Comparison of ENCODE assay signal across 1 cellular context in the genomic region with DNA sequence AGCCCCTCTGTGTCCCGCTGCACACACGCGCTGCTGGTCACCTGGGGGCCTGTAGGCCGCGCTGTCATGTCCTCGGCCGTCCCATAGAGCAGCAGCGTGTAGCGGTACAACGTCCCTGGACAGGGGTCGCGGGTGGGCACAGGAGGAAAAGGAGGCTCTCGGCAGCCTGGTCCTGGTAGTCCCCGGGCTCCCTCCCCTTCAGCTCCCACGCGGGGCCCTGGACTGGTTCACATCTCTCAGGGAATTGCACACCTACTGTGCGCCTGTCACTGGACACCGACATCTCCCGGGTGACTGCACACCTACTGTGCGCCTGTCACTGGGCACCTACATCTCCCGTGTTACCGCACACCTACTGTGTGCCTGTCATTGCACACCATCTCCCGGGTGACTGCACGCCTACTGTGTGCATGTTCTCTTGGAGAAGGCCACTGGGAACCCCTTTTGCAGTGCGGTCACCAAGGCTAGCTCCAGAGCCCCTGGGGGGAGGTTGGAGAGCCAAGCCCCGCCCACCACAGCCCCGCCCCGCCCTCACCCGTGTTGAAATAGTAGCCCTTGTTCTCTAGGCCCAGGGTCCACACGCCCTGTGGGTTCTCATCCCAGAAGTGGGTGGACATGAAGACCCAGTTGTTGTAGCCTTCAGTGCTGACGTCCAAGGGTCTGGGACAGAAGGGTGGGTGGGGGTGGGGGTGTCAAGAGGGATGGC.
A peak's percentile ranks its signal among the peaks of the same experiment; 100 is the strongest.
TF ChIP-seq lines count a peak whose summit lies in the region.

No MANE protein-coding gene starts in this region.

TF ChIP-seq in HepG2, 621 proteins besides CTCF, POLR2A, EP300 and RAD21 (continued from another document and continues in another):
- TF ChIP-seq, protein P1, sequence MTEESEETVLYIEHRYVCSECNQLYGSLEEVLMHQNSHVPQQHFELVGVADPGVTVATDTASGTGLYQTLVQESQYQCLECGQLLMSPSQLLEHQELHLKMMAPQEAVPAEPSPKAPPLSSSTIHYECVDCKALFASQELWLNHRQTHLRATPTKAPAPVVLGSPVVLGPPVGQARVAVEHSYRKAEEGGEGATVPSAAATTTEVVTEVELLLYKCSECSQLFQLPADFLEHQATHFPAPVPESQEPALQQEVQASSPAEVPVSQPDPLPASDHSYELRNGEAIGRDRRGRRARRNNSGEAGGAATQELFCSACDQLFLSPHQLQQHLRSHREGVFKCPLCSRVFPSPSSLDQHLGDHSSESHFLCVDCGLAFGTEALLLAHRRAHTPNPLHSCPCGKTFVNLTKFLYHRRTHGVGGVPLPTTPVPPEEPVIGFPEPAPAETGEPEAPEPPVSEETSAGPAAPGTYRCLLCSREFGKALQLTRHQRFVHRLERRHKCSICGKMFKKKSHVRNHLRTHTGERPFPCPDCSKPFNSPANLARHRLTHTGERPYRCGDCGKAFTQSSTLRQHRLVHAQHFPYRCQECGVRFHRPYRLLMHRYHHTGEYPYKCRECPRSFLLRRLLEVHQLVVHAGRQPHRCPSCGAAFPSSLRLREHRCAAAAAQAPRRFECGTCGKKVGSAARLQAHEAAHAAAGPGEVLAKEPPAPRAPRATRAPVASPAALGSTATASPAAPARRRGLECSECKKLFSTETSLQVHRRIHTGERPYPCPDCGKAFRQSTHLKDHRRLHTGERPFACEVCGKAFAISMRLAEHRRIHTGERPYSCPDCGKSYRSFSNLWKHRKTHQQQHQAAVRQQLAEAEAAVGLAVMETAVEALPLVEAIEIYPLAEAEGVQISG (CRISPR knock-in tag; IDR thresholded peaks at IDR 0.05), result no peak
- TF ChIP-seq RORA (CRISPR knock-in tag; IDR thresholded peaks at IDR 0.05), result no peak
- TF ChIP-seq, protein P2, sequence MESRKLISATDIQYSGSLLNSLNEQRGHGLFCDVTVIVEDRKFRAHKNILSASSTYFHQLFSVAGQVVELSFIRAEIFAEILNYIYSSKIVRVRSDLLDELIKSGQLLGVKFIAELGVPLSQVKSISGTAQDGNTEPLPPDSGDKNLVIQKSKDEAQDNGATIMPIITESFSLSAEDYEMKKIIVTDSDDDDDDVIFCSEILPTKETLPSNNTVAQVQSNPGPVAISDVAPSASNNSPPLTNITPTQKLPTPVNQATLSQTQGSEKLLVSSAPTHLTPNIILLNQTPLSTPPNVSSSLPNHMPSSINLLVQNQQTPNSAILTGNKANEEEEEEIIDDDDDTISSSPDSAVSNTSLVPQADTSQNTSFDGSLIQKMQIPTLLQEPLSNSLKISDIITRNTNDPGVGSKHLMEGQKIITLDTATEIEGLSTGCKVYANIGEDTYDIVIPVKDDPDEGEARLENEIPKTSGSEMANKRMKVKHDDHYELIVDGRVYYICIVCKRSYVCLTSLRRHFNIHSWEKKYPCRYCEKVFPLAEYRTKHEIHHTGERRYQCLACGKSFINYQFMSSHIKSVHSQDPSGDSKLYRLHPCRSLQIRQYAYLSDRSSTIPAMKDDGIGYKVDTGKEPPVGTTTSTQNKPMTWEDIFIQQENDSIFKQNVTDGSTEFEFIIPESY (CRISPR knock-in tag; IDR thresholded peaks at IDR 0.05), result peak; percentile 98
- TF ChIP-seq CREM (IDR thresholded peaks at IDR 0.05), result no peak
- TF ChIP-seq CREM (CRISPR knock-in tag; IDR thresholded peaks at IDR 0.05), result no peak
- TF ChIP-seq, protein P3, sequence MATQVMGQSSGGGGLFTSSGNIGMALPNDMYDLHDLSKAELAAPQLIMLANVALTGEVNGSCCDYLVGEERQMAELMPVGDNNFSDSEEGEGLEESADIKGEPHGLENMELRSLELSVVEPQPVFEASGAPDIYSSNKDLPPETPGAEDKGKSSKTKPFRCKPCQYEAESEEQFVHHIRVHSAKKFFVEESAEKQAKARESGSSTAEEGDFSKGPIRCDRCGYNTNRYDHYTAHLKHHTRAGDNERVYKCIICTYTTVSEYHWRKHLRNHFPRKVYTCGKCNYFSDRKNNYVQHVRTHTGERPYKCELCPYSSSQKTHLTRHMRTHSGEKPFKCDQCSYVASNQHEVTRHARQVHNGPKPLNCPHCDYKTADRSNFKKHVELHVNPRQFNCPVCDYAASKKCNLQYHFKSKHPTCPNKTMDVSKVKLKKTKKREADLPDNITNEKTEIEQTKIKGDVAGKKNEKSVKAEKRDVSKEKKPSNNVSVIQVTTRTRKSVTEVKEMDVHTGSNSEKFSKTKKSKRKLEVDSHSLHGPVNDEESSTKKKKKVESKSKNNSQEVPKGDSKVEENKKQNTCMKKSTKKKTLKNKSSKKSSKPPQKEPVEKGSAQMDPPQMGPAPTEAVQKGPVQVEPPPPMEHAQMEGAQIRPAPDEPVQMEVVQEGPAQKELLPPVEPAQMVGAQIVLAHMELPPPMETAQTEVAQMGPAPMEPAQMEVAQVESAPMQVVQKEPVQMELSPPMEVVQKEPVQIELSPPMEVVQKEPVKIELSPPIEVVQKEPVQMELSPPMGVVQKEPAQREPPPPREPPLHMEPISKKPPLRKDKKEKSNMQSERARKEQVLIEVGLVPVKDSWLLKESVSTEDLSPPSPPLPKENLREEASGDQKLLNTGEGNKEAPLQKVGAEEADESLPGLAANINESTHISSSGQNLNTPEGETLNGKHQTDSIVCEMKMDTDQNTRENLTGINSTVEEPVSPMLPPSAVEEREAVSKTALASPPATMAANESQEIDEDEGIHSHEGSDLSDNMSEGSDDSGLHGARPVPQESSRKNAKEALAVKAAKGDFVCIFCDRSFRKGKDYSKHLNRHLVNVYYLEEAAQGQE (IDR thresholded peaks at IDR 0.05; ENCODE audit: borderline replicate concordance in 1 of 2, low read depth in 1 of 2, low read length in 2 of 2), result no peak
- no peak for TF ChIP-seq LCORL (IDR thresholded peaks at IDR 0.05)
- no peak for TF ChIP-seq LCORL (CRISPR knock-in tag; IDR thresholded peaks at IDR 0.05)
- TF ChIP-seq ZMYM2 (CRISPR knock-in tag; IDR thresholded peaks at IDR 0.05), result peak; percentile 91
- no peak for TF ChIP-seq ZNF7 (CRISPR knock-in tag; IDR thresholded peaks at IDR 0.05)
- TF ChIP-seq, protein P4, sequence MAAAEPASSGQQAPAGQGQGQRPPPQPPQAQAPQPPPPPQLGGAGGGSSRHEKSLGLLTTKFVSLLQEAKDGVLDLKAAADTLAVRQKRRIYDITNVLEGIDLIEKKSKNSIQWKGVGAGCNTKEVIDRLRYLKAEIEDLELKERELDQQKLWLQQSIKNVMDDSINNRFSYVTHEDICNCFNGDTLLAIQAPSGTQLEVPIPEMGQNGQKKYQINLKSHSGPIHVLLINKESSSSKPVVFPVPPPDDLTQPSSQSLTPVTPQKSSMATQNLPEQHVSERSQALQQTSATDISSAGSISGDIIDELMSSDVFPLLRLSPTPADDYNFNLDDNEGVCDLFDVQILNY (CRISPR knock-in tag; conservative IDR thresholded peaks at IDR 0.05), result no peak
- TF ChIP-seq ZNF207 (IDR thresholded peaks at IDR 0.05; ENCODE audit: borderline replicate concordance), result no peak
- TF ChIP-seq MYC (CRISPR knock-in tag; IDR thresholded peaks at IDR 0.05; ENCODE audit: borderline replicate concordance), result no peak
- TF ChIP-seq SP4 (CRISPR knock-in tag; IDR thresholded peaks at IDR 0.05), result peak; percentile 52; the same call in 1 of the 2 replicates
- TF ChIP-seq ZKSCAN1 (IDR thresholded peaks at IDR 0.05; ENCODE audit: low read length), result peak; percentile 100
- no peak for TF ChIP-seq SSRP1 (CRISPR knock-in tag; IDR thresholded peaks at IDR 0.05)
- TF ChIP-seq XRCC5 (optimal IDR thresholded peaks at IDR 0.05; ENCODE audit: low read length), result peak; percentile 11
- 0 out of 2 replicates have a peak, but pooled peaks have one; percentile 52 for TF ChIP-seq ADNP (CRISPR knock-in tag; IDR thresholded peaks at IDR 0.05)
- no peak for TF ChIP-seq ZNF484 (CRISPR knock-in tag; IDR thresholded peaks at IDR 0.05; ENCODE audit: borderline replicate concordance, low read depth)
- no peak for TF ChIP-seq ZFP41 (CRISPR knock-in tag; IDR thresholded peaks at IDR 0.05; ENCODE audit: borderline replicate concordance)
- no peak for TF ChIP-seq FOSL2 (CRISPR knock-in tag; IDR thresholded peaks at IDR 0.05)
- TF ChIP-seq SMAD1 (CRISPR knock-in tag; IDR thresholded peaks at IDR 0.05; ENCODE audit: borderline replicate concordance, low read depth), result no peak
- TF ChIP-seq RBM39 (IDR thresholded peaks at IDR 0.05; ENCODE audit: low read depth, low read length, poor library complexity, severe bottlenecking), result no peak
- TF ChIP-seq NBN (conservative IDR thresholded peaks at IDR 0.05), result no peak
- TF ChIP-seq PRPF4 (IDR thresholded peaks at IDR 0.05; ENCODE audit: low read depth, low read length, poor library complexity, severe bottlenecking), result no peak
- TF ChIP-seq, protein P5, sequence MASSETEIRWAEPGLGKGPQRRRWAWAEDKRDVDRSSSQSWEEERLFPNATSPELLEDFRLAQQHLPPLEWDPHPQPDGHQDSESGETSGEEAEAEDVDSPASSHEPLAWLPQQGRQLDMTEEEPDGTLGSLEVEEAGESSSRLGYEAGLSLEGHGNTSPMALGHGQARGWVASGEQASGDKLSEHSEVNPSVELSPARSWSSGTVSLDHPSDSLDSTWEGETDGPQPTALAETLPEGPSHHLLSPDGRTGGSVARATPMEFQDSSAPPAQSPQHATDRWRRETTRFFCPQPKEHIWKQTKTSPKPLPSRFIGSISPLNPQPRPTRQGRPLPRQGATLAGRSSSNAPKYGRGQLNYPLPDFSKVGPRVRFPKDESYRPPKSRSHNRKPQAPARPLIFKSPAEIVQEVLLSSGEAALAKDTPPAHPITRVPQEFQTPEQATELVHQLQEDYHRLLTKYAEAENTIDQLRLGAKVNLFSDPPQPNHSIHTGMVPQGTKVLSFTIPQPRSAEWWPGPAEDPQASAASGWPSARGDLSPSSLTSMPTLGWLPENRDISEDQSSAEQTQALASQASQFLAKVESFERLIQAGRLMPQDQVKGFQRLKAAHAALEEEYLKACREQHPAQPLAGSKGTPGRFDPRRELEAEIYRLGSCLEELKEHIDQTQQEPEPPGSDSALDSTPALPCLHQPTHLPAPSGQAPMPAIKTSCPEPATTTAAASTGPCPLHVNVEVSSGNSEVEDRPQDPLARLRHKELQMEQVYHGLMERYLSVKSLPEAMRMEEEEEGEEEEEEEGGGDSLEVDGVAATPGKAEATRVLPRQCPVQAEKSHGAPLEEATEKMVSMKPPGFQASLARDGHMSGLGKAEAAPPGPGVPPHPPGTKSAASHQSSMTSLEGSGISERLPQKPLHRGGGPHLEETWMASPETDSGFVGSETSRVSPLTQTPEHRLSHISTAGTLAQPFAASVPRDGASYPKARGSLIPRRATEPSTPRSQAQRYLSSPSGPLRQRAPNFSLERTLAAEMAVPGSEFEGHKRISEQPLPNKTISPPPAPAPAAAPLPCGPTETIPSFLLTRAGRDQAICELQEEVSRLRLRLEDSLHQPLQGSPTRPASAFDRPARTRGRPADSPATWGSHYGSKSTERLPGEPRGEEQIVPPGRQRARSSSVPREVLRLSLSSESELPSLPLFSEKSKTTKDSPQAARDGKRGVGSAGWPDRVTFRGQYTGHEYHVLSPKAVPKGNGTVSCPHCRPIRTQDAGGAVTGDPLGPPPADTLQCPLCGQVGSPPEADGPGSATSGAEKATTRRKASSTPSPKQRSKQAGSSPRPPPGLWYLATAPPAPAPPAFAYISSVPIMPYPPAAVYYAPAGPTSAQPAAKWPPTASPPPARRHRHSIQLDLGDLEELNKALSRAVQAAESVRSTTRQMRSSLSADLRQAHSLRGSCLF (CRISPR knock-in tag; IDR thresholded peaks at IDR 0.05; ENCODE audit: borderline replicate concordance), result no peak
- TF ChIP-seq, protein P6, sequence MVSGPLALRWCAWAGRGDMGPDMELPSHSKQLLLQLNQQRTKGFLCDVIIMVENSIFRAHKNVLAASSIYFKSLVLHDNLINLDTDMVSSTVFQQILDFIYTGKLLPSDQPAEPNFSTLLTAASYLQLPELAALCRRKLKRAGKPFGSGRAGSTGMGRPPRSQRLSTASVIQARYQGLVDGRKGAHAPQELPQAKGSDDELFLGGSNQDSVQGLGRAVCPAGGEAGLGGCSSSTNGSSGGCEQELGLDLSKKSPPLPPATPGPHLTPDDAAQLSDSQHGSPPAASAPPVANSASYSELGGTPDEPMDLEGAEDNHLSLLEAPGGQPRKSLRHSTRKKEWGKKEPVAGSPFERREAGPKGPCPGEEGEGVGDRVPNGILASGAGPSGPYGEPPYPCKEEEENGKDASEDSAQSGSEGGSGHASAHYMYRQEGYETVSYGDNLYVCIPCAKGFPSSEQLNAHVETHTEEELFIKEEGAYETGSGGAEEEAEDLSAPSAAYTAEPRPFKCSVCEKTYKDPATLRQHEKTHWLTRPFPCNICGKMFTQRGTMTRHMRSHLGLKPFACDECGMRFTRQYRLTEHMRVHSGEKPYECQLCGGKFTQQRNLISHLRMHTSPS (CRISPR knock-in tag; IDR thresholded peaks at IDR 0.05; ENCODE audit: low read depth), result 0 out of 2 replicates have a peak, but pooled peaks have one; percentile 51
- TF ChIP-seq AGO2 (optimal IDR thresholded peaks at IDR 0.05; ENCODE audit: low read depth, low read length), result no peak
- TF ChIP-seq ZMYM3 (CRISPR knock-in tag; IDR thresholded peaks at IDR 0.05), result peak; percentile 60; the same call in 1 of the 2 replicates
- TF ChIP-seq ZFP82 (CRISPR knock-in tag; IDR thresholded peaks at IDR 0.05; ENCODE audit: borderline replicate concordance), result no peak
- TF ChIP-seq TGIF2 (CRISPR knock-in tag; IDR thresholded peaks at IDR 0.05), result no peak
- TF ChIP-seq PHB2 (IDR thresholded peaks at IDR 0.05; ENCODE audit: partially characterized antibody), result no peak
- TF ChIP-seq, protein P7, sequence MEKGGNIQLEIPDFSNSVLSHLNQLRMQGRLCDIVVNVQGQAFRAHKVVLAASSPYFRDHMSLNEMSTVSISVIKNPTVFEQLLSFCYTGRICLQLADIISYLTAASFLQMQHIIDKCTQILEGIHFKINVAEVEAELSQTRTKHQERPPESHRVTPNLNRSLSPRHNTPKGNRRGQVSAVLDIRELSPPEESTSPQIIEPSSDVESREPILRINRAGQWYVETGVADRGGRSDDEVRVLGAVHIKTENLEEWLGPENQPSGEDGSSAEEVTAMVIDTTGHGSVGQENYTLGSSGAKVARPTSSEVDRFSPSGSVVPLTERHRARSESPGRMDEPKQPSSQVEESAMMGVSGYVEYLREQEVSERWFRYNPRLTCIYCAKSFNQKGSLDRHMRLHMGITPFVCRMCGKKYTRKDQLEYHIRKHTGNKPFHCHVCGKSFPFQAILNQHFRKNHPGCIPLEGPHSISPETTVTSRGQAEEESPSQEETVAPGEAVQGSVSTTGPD (CRISPR knock-in tag; IDR thresholded peaks at IDR 0.05), result no peak
- TF ChIP-seq, protein P8, sequence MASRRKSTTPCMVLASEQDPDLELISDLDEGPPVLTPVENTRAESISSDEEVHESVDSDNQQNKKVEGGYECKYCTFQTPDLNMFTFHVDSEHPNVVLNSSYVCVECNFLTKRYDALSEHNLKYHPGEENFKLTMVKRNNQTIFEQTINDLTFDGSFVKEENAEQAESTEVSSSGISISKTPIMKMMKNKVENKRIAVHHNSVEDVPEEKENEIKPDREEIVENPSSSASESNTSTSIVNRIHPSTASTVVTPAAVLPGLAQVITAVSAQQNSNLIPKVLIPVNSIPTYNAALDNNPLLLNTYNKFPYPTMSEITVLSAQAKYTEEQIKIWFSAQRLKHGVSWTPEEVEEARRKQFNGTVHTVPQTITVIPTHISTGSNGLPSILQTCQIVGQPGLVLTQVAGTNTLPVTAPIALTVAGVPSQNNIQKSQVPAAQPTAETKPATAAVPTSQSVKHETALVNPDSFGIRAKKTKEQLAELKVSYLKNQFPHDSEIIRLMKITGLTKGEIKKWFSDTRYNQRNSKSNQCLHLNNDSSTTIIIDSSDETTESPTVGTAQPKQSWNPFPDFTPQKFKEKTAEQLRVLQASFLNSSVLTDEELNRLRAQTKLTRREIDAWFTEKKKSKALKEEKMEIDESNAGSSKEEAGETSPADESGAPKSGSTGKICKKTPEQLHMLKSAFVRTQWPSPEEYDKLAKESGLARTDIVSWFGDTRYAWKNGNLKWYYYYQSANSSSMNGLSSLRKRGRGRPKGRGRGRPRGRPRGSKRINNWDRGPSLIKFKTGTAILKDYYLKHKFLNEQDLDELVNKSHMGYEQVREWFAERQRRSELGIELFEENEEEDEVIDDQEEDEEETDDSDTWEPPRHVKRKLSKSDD (CRISPR knock-in tag; IDR thresholded peaks at IDR 0.05; ENCODE audit: low read depth), result 0 out of 2 replicates have a peak, but pooled peaks have one; percentile 18
- TF ChIP-seq NCOA5 (CRISPR knock-in tag; IDR thresholded peaks at IDR 0.05), result no peak
- TF ChIP-seq ZC3H4 (CRISPR knock-in tag; IDR thresholded peaks at IDR 0.05; ENCODE audit: borderline replicate concordance), result no peak
- no peak for TF ChIP-seq ZFYVE20 (CRISPR knock-in tag; IDR thresholded peaks at IDR 0.05; ENCODE audit: borderline replicate concordance, low read depth)
